ENCODE assay signal across 1 cellular context in the genomic region with DNA sequence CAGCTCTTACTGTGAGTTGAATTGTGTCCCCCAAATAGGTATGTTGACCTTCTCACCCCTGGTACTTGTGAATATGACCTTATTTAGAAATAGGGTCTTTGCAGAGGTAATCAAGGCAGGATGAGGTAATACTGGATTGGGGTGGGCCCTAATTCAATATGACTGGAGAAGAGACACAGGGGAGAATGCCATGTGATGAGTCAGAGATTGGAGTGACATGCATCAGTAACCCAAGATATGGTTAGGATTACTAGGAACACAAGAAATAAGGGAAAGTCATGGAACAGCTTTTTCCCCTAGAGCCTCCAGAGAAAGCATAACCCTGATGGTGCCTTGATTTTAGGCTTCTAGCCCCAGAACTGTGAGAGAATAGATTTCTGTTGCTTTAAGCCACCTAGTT.
TF ChIP-seq lines count a peak whose summit lies in the region.

No MANE protein-coding gene starts in this region.

TF ChIP-seq in K562, 482 proteins besides CTCF, POLR2A, EP300 and RAD21:
- TF ChIP-seq SMARCB1 (IDR thresholded peaks at IDR 0.05; ENCODE audit: insufficient read length, low read depth) (no peak), KHSRP (IDR thresholded peaks at IDR 0.05) (no peak), POLR2AphosphoS2 (IDR thresholded peaks at IDR 0.05; ENCODE audit: low read length) (no peak), BRCA1 (IDR thresholded peaks at IDR 0.05) (no peak), BRCA1 (CRISPR knock-in tag; IDR thresholded peaks at IDR 0.05) (no peak), ZNF445 (CRISPR knock-in tag; IDR thresholded peaks at IDR 0.05; ENCODE audit: low read depth) (no peak), HDAC6 (IDR thresholded peaks at IDR 0.05; ENCODE audit: low read depth, low read length) (no peak), PYGO2 (tag; IDR thresholded peaks at IDR 0.05) (no peak), ARHGAP35 (IDR thresholded peaks at IDR 0.05; ENCODE audit: partially characterized antibody) (no peak), PTRF (tag; IDR thresholded peaks at IDR 0.05) (no peak), JUND (IDR thresholded peaks at IDR 0.05; ENCODE audit: borderline replicate concordance, low read depth, low read length) (no peak), JUND (tag; IDR thresholded peaks at IDR 0.05; ENCODE audit: borderline replicate concordance, low read depth, low read length) (0 out of 3 replicates have a peak, but pooled peaks have one; percentile 14), HDGF (IDR thresholded peaks at IDR 0.05) (no peak)
- TF ChIP-seq, protein P1, sequence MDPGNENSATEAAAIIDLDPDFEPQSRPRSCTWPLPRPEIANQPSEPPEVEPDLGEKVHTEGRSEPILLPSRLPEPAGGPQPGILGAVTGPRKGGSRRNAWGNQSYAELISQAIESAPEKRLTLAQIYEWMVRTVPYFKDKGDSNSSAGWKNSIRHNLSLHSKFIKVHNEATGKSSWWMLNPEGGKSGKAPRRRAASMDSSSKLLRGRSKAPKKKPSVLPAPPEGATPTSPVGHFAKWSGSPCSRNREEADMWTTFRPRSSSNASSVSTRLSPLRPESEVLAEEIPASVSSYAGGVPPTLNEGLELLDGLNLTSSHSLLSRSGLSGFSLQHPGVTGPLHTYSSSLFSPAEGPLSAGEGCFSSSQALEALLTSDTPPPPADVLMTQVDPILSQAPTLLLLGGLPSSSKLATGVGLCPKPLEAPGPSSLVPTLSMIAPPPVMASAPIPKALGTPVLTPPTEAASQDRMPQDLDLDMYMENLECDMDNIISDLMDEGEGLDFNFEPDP (CRISPR knock-in tag; IDR thresholded peaks at IDR 0.05), result no peak
- TF ChIP-seq, protein P2, sequence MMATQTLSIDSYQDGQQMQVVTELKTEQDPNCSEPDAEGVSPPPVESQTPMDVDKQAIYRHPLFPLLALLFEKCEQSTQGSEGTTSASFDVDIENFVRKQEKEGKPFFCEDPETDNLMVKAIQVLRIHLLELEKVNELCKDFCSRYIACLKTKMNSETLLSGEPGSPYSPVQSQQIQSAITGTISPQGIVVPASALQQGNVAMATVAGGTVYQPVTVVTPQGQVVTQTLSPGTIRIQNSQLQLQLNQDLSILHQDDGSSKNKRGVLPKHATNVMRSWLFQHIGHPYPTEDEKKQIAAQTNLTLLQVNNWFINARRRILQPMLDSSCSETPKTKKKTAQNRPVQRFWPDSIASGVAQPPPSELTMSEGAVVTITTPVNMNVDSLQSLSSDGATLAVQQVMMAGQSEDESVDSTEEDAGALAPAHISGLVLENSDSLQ (IDR thresholded peaks at IDR 0.05), result 0 out of 2 replicates have a peak, but pooled peaks have one; percentile 7
TF ChIP-seq in K562: peak in this region for 2.
